Comparison of ENCODE assay signal across 36 cellular contexts in genomic region chr22:32341122-32341740, GRCh38. TPM values are rescaled to one million over a fixed set of nuclear protein-coding genes. Genes with fewer than 3 reads are reported as not detected.
DNase-seq lines count a peak whose midpoint lies in the region; ATAC-seq, FAIRE-seq and TF ChIP-seq lines count a peak whose summit lies in the region.
"Had no signal": no experiment of that assay in that cellular context is flagged by ENCODE, and none has a peak within 500 bp of the region (broad histone marks: within the 10 kb centered on the region; RNA-seq: fewer than 3 reads in every experiment).

No MANE protein-coding gene starts in this region.

- WGBS in HepG2 (ENCODE audit: low lambda C conversion rate): 6% methylated on average over 11 of the region's 13 CpGs
- 75 to 80% (median 78%) methylated on average over 13 of the region's 13 CpGs for WGBS in stomach, 5 donors
- WGBS in spleen, 5 donors: 72 to 87% (median 81%) methylated on average over 12 to 13 of the region's 13 CpGs

- no peaks in the 10 kb centered on the region for H3K27me3 ChIP-seq in GM23338 (ENCODE audit: insufficient read depth)
- peaks cover 3 to 12% of the 10 kb centered on the region in 2 experiments; a peak in 3 of 5 replicates for H3K27me3 ChIP-seq in HepG2 (ENCODE audit: control insufficient read depth in 1 of 2, insufficient read depth in 2 of 2, low read length in 2 of 2)
- peaks cover 0 to 48% (median 0%) of the 10 kb centered on the region in 3 donors for H3K27me3 ChIP-seq in stomach
- H3K27me3 ChIP-seq in spleen (replicated peaks in 1 of 7): peaks cover 0 to 50% (median 0%) of the 10 kb centered on the region in 7 donors
- H3K27me3 ChIP-seq: ovary had no signal

- no peaks in the 10 kb centered on the region for H3K36me3 ChIP-seq in GM23338 (ENCODE audit: insufficient read depth)
- H3K36me3 ChIP-seq in HepG2 (replicated peaks in 1 of 2; ENCODE audit: control insufficient read depth in 1 of 2, insufficient read depth in 2 of 2, low read length in 2 of 2): no peaks in the 10 kb centered on the region
- no peaks in the 10 kb centered on the region for H3K36me3 ChIP-seq in stomach
- H3K36me3 ChIP-seq in spleen: no peaks in the 10 kb centered on the region
- H3K36me3 ChIP-seq: BE2C, gastroesophageal sphincter, ovary had no signal

- H3K27ac ChIP-seq in GM23338 (ENCODE audit: low read depth) (no peak overlapping the region), HepG2 (ENCODE audit: extremely low read length, insufficient read depth, low read length) (no peak overlapping the region), stomach (no peak overlapping the region), spleen (no peak overlapping the region)
- H3K27ac ChIP-seq: gastroesophageal sphincter, KMS-11, ovary, VCaP had no signal

- H3K9ac ChIP-seq in HepG2 (ENCODE audit: insufficient read depth, low read depth, low read length): no peak overlapping the region
- H3K9ac ChIP-seq: KMS-11 had no signal

- POLR2A ChIA-PET in HepG2 (lab: Yijun Ruan, JAX): no interaction called here

- TF ChIP-seq POLR2A in HepG2 (IDR thresholded peaks at IDR 0.05; ENCODE audit: insufficient read depth in 1 of 2, low read depth in 2 of 2, low read length in 2 of 2): no peak
- TF ChIP-seq POLR2A in stomach (IDR thresholded peaks at IDR 0.05): no peak
- no peak for TF ChIP-seq POLR2A in spleen (IDR thresholded peaks at IDR 0.05)

- peaks cover 2% of the 10 kb centered on the region; the same call in 1 of the 3 replicates for H3K9me3 Mint-ChIP-seq in GM23338
- H3K9me3 Mint-ChIP-seq: activated T-cell treated with anti-CD3 and anti-CD28 coated beads, Interleukin-2, amount 50 U/mL, for 24 hours; CD8-positive, alpha-beta T cell; H9; mesothelial cell of epicardium had no signal

- no peak for TF ChIP-seq RAD21 in HepG2 (CRISPR knock-in tag; IDR thresholded peaks at IDR 0.05)

- no peaks in the 10 kb centered on the region for H3K79me2 ChIP-seq in GM23338 (replicated peaks; ENCODE audit: insufficient read depth)
- H3K79me2 ChIP-seq in HepG2 (ENCODE audit: insufficient read depth, low read length): no peaks in the 10 kb centered on the region

- peaks cover 14% of the 10 kb centered on the region for H3K4me1 Mint-ChIP-seq in GM23338
- H3K4me1 Mint-ChIP-seq: naive B cell had no signal

- no peak for FAIRE-seq in HepG2 (lab: Jason Lieb, UNC)
- FAIRE-seq: bronchial epithelial cell, GM12891, small intestine had no signal

- H3K4me2 ChIP-seq in GM23338: no peak overlapping the region
- H3K4me2 ChIP-seq in HepG2 (ENCODE audit: low read depth, low read length): no peak overlapping the region
- H3K4me2 ChIP-seq: KMS-11 had no signal

- peaks cover 1% of the 10 kb centered on the region; the same call in 1 of the 3 replicates for H3K36me3 Mint-ChIP-seq in GM23338 (ENCODE audit: low read depth)
- H3K36me3 Mint-ChIP-seq: activated naive CD8-positive, alpha-beta T cell; CD8-positive, alpha-beta T cell; mesothelial cell of epicardium; naive B cell had no signal

- H4K20me1 ChIP-seq in GM23338 (replicated peaks; ENCODE audit: insufficient read depth): no peaks in the 10 kb centered on the region
- no peaks in the 10 kb centered on the region for H4K20me1 ChIP-seq in HepG2 (ENCODE audit: insufficient read depth, low read length)

- H3K4me3 ChIP-seq in GM23338 (no peak overlapping the region), HepG2 (replicated peaks in 1 of 3; ENCODE audit: insufficient read depth in 1 of 3, low read depth in 2 of 3, low read length in 3 of 3) (no peak overlapping the region), stomach (no peak overlapping the region), spleen (no peak overlapping the region)
- H3K4me3 ChIP-seq: gastroesophageal sphincter, ovary had no signal

- H3F3A ChIP-seq in GM23338 (replicated peaks; ENCODE audit: low read depth): no peaks in the 10 kb centered on the region

- H3K9me3 ChIP-seq in HepG2 (ENCODE audit: low read length) (no peaks in the 10 kb centered on the region), stomach (no peaks in the 10 kb centered on the region), spleen (no peaks in the 10 kb centered on the region)
- H3K9me3 ChIP-seq: BE2C, gastroesophageal sphincter, ovary had no signal

- CTCF ChIA-PET in HepG2 (lab: Yijun Ruan, JAX; ENCODE audit: low intra/inter-chr PET ratio, low total read pairs): no interaction called here

- TF ChIP-seq CTCF in GM23338 (conservative IDR thresholded peaks at IDR 0.05; ENCODE audit: low read depth in 2 of 2) (no peak), HepG2 (CRISPR knock-in tag; IDR thresholded peaks at IDR 0.05) (no peak), stomach (IDR thresholded peaks at IDR 0.05) (no peak), spleen (IDR thresholded peaks at IDR 0.05 in 8 of 11, conservative IDR thresholded peaks at IDR 0.05 in 3 of 11) (no peak)

- H3K4me3 Mint-ChIP-seq in GM23338: no peak overlapping the region
- H3K4me3 Mint-ChIP-seq: activated CD4-positive, alpha-beta T cell treated with anti-CD3 and anti-CD28 coated beads for 36 hours; activated naive CD8-positive, alpha-beta T cell; activated T-cell treated with anti-CD3 and anti-CD28 coated beads, Interleukin-2, amount 50 U/mL, for 24 hours; CD8-positive, alpha-beta T cell; H9; mesothelial cell of epicardium; naive B cell had no signal

- no TSS peak for BruUV-seq in HepG2 (replicated peaks; lab: Mats Ljungman, UMichigan)

- no peak for TF ChIP-seq EP300 in HepG2 (IDR thresholded peaks at IDR 0.05; ENCODE audit: low read depth in 2 of 2, low read length in 2 of 2)
- no peak for TF ChIP-seq EP300 in HepG2 (CRISPR knock-in tag; IDR thresholded peaks at IDR 0.05; ENCODE audit: borderline replicate concordance)
- no peak for TF ChIP-seq EP300 in stomach (IDR thresholded peaks at IDR 0.05)

- H3K9me2 ChIP-seq in GM23338 (ENCODE audit: insufficient read depth): no peaks in the 10 kb centered on the region

- peaks cover 4% of the 10 kb centered on the region for H3K27me3 Mint-ChIP-seq in GM23338 (ENCODE audit: insufficient read depth, low read depth, poor library complexity)

- intact Hi-C loops in HepG2 (cut with micrococcal nuclease; ENCODE audit: unreplicated experiment): no loop called here
- intact Hi-C loops in stomach (cut with DNase I; ENCODE audit: low total_unique reads): no loop called here
- intact Hi-C loops in spleen (cut with DNase I; ENCODE audit: low total_unique reads): no loop called here

- H2AFZ ChIP-seq in GM23338 (peak overlapping the region; percentile 59; the same call in 1 of the 2 replicates), HepG2 (ENCODE audit: low read length) (no peak overlapping the region)

- in situ Hi-C loops in HepG2 (cut with HindIII; ENCODE audit: extremely low pct_ligation_motif_present, low pct_unique_long_range_greater_than_20kb): no loop called here

- DNase-seq in GM23338 (ENCODE audit: low spot score): no peak
- peak; percentile 74 for DNase-seq in ecto neural progenitor cell (ENCODE audit: low spot score)
- no peak for DNase-seq in HepG2 (ENCODE audit: low spot score)
- DNase-seq in stomach: peak; percentile 17
- no peak for DNase-seq in spleen
- no peak for DNase-seq in NCI-H82 treated with DMSO at 0.1 percent for 48 hours (lab: John Stamatoyannopoulos, UW; ENCODE audit: unreplicated experiment)
- DNase-seq: activated CD4-positive, alpha-beta T cell treated with anti-CD3 and anti-CD28 coated beads for 36 hours; activated effector memory CD4-positive, alpha-beta T cell treated with anti-CD3 and anti-CD28 coated beads, Interleukin-2, amount 50 U/mL, for 16 hours; activated T-cell treated with anti-CD3 and anti-CD28 coated beads, Interleukin-2, amount 50 U/mL, for 24 hours; anterior cingulate cortex; BE2C; DMS 273 treated with DMSO at 0.1 percent for 48 hours; H9; hippocampal formation; MM.1S; naive B cell; NCI-H1105 treated with DMSO at 0.1 percent for 48 hours; NCI-H1930; NCI-H526 treated with DMSO at 0.1 percent for 48 hours; PC-3; SHP77; small intestine; stimulated activated naive CD4-positive, alpha-beta T cell treated with Interleukin-2 at 50 U/mL for 16 hours; SW 1271 had no signal

- peaks cover 11% of the 10 kb centered on the region; the same call in 1 of the 2 replicates for H3K4me1 ChIP-seq in GM23338 (ENCODE audit: insufficient read depth)
- H3K4me1 ChIP-seq in HepG2 (ENCODE audit: insufficient read depth, low read length): peaks cover 6% of the 10 kb centered on the region; the same call in 1 of the 2 replicates
- peaks cover 0 to 5% (median 0%) of the 10 kb centered on the region in 4 donors for H3K4me1 ChIP-seq in stomach
- no peaks in the 10 kb centered on the region for H3K4me1 ChIP-seq in spleen
- H3K4me1 ChIP-seq: BE2C had no signal

- ATAC-seq in GM23338: no peak
- peak; percentile 71 for ATAC-seq in HepG2
- no peak for ATAC-seq in GM18909 (IDR thresholded peaks at IDR 0.05; ENCODE audit: poor library complexity, unreplicated experiment)
- ATAC-seq: activated CD4-positive, alpha-beta T cell treated with anti-CD3 and anti-CD28 coated beads for 36 hours; CD8-positive, alpha-beta T cell; gastroesophageal sphincter; PC-3 had no signal

- no peak overlapping the region for H3K27ac Mint-ChIP-seq in GM23338
- H3K27ac Mint-ChIP-seq: activated CD4-positive, alpha-beta T cell treated with anti-CD3 and anti-CD28 coated beads for 36 hours; activated naive CD8-positive, alpha-beta T cell; activated T-cell treated with anti-CD3 and anti-CD28 coated beads, Interleukin-2, amount 50 U/mL, for 24 hours; CD8-positive, alpha-beta T cell; H9; mesothelial cell of epicardium had no signal

RNA-seq across cellular contexts. Expression of gene RFPL3, which starts 16.4 kb away (rescaled TPM):
- not detected in 2 replicates for total RNA-seq in GM23338 (2014; rRNA removed; shearing (Covaris generic))
- polyA plus RNA-seq in GM23338 (2016; fragmentation: Nextera tagmentation; extraction: Ambion mirVana) (not detected in 2 replicates), HepG2 (2011; rRNA removed) (not detected in 2 replicates), stomach (not detected), spleen (under 1 TPM in 1 of 3 donors, not detected in 2; 0.06 TPM)
- total RNA-seq in HepG2 (2016; rRNA removed; fragmentation: Illumina TruSeq; extraction: Trizol) (not detected in 2 replicates), stomach (not detected), spleen (not detected)
- not detected in 2 replicates for total RNA-seq in HepG2 (2016; cell fraction: cytosol; rRNA removed; fragmentation: Illumina TruSeq; extraction: Trizol; ENCODE audit: low read depth)
- total RNA-seq in HepG2 (2016; cell fraction: insoluble cytoplasmic fraction; rRNA removed; fragmentation: Illumina TruSeq; extraction: Trizol): not detected in 2 replicates
- total RNA-seq in HepG2 (2016; cell fraction: membrane; rRNA removed; fragmentation: Illumina TruSeq; extraction: Trizol): not detected in 2 replicates
- not detected in 2 replicates for total RNA-seq in HepG2 (2016; cell fraction: nucleus; rRNA removed; fragmentation: Illumina TruSeq; extraction: Trizol)
- not detected in 2 replicates for polyA plus RNA-seq in HepG2 (2011; cell fraction: cytosol; rRNA removed)
- not detected in 2 replicates for polyA plus RNA-seq in HepG2 (2011; cell fraction: nucleus; rRNA removed)
- not detected in 2 replicates for polyA plus RNA-seq in HepG2 (2012)
- polyA plus RNA-seq in HepG2 (2016; cell fraction: cytosol; fragmentation: Illumina TruSeq; extraction: Trizol; ENCODE audit: low read depth): not detected in 2 replicates
- polyA plus RNA-seq in HepG2 (2016; cell fraction: insoluble cytoplasmic fraction; fragmentation: Illumina TruSeq; extraction: Trizol; ENCODE audit: low read depth): not detected in 2 replicates
- polyA plus RNA-seq in HepG2 (2016; cell fraction: membrane; fragmentation: Illumina TruSeq; extraction: Trizol; ENCODE audit: low read depth): not detected in 2 replicates
- not detected in 2 replicates for polyA plus RNA-seq in HepG2 (2016; cell fraction: nucleus; fragmentation: Illumina TruSeq; extraction: Trizol; ENCODE audit: insufficient read depth, low read depth)
- not detected in 2 replicates for polyA minus RNA-seq in HepG2 (2011; rRNA and poly(A)+ RNA removed; ENCODE audit: low replicate concordance)
- polyA minus RNA-seq in HepG2 (2011; cell fraction: cytosol; rRNA and poly(A)+ RNA removed): not detected in 2 replicates
- polyA minus RNA-seq in HepG2 (2011; cell fraction: nucleus; rRNA and poly(A)+ RNA removed): not detected in 2 replicates
- total RNA-seq: activated CD4-positive, alpha-beta T cell treated with anti-CD3 and anti-CD28 coated beads for 36 hours; bronchial epithelial cell; CD8-positive, alpha-beta T cell; gastroesophageal sphincter; H9; liver; mesothelial cell of epicardium; ovary; PC-3; temporal lobe had no signal
- polyA plus RNA-seq: liver, small intestine had no signal

Comparison
In these comparisons a context has a peak if more than half of its experiments do, and no peak if none do; other contexts are left out.
1. DNase-seq: peak in ecto neural progenitor cell (single experiment) and stomach (single experiment); none in GM23338 (single experiment), HepG2 (single experiment), spleen (single experiment) and NCI-H82 treated with DMSO at 0.1 percent for 48 hours (single experiment).